11 cellular contexts compared by ENCODE assay signal in genomic region chr12:46455648-46456352, GRCh38.
DNase-seq lines count a peak whose midpoint lies in the region; ATAC-seq and TF ChIP-seq lines count a peak whose summit lies in the region.
"Had no signal": no experiment of that assay in that cellular context is flagged by ENCODE, and none has a peak within 500 bp of the region (broad histone marks: within the 10 kb centered on the region; RNA-seq: fewer than 3 reads in every experiment).

No MANE protein-coding gene starts in this region.

- TF ChIP-seq CTCF in Caco-2 (IDR thresholded peaks at IDR 0.05; ENCODE audit: insufficient read depth in 1 of 2, low read depth in 1 of 2, low read length in 1 of 2, severe bottlenecking in 1 of 2, unreplicated experiment in 1 of 2) = no peak
- TF ChIP-seq CTCF in nephron progenitor cell (IDR thresholded peaks at IDR 0.05) = no peak
- TF ChIP-seq CTCF in gastroesophageal sphincter (IDR thresholded peaks at IDR 0.05) = no peak
- no peak for TF ChIP-seq CTCF in upper lobe of left lung (IDR thresholded peaks at IDR 0.05)

- no peak for TF ChIP-seq POLR2A in gastroesophageal sphincter (IDR thresholded peaks at IDR 0.05)
- no peak for TF ChIP-seq POLR2A in upper lobe of left lung (IDR thresholded peaks at IDR 0.05)

- H3K4me1 ChIP-seq in Caco-2 (peaks cover 58% of the 10 kb centered on the region), gastroesophageal sphincter (peaks cover 0 to 25% (median 0%) of the 10 kb centered on the region in 3 donors), upper lobe of left lung (peaks cover 19 to 31% (median 25%) of the 10 kb centered on the region in 4 donors)

- CTCF ChIA-PET in Caco-2 (lab: Charles Lee) = interaction anchor here (1.5 kb wide), 1 partner anchor 206 kb away, joined by 7 read pairs; no protein-coding TSS in a partner anchor

- no peaks in the 10 kb centered on the region for H3K27me3 Mint-ChIP-seq in Caco-2 (ENCODE audit: insufficient read depth, unreplicated experiment)
- H3K27me3 Mint-ChIP-seq in activated naive CD8-positive, alpha-beta T cell treated with anti-CD3 and anti-CD28 coated beads, Interleukin-2, amount 10 ng/mL, durations not matched to agents 7 days and 5 days = no peaks in the 10 kb centered on the region
- peaks cover 0 to 2% of the 10 kb centered on the region in 2 donors for H3K27me3 Mint-ChIP-seq in natural killer cell treated with Interleukin-12 subunit alpha and Interleukin-12 subunit beta and Interleukin-15 and Interleukin-18, amount 100 ng/mL, for 72 hours
- peaks cover 5% of the 10 kb centered on the region for H3K27me3 Mint-ChIP-seq in nephron progenitor cell (ENCODE audit: low read depth, poor library complexity)

- POLR2A ChIA-PET in Caco-2 (lab: Charles Lee) = interaction anchor here (0.7 to 1.6 kb wide), 3 partner anchors 18 to 98 kb away, joined by 4 to 6 read pairs (median 5); no protein-coding TSS in a partner anchor
- POLR2A ChIA-PET in activated naive CD8-positive, alpha-beta T cell treated with anti-CD3 and anti-CD28 coated beads, Interleukin-2, amount 10 ng/mL, durations not matched to agents 7 days and 5 days (lab: Charles Lee) = interaction anchor here (0.8 to 2.4 kb wide), 9 partner anchors 14 to 187 kb away, joined by 3 to 7 read pairs (median 4); partner anchors contain the start of genes SLC38A1 and SLC38A2

- intact Hi-C loops in Caco-2 (cut with micrococcal nuclease; ENCODE audit: unreplicated experiment) = loop anchor here (1.0 to 2.0 kb wide), 6 partner anchors 18 to 206 kb away; no protein-coding TSS in a partner anchor

- TF ChIP-seq EP300 in gastroesophageal sphincter (IDR thresholded peaks at IDR 0.05) (no peak), upper lobe of left lung (IDR thresholded peaks at IDR 0.05) (no peak)

- no peak for ATAC-seq in activated naive CD8-positive, alpha-beta T cell treated with anti-CD3 and anti-CD28 coated beads, Interleukin-2, amount 10 ng/mL, durations not matched to agents 7 days and 5 days (ENCODE audit: low read depth)
- ATAC-seq in natural killer cell treated with Interleukin-12 subunit alpha and Interleukin-12 subunit beta and Interleukin-15 and Interleukin-18, amount 100 ng/mL, for 72 hours = no peak
- ATAC-seq in gastroesophageal sphincter (no peak), upper lobe of left lung (ENCODE audit: low FRiP score in 2 of 2) (no peak)

- WGBS in gastroesophageal sphincter (ENCODE audit: low coverage in 1 of 2), 2 donors = 67% methylated on average over 1 of the region's 1 CpG
- WGBS in upper lobe of left lung, 2 donors = 55 to 78% methylated on average over 1 of the region's 1 CpG

- H3K4me1 Mint-ChIP-seq in Caco-2 (ENCODE audit: low read depth, unreplicated experiment) = peaks cover 46% of the 10 kb centered on the region
- peaks cover 55% of the 10 kb centered on the region for H3K4me1 Mint-ChIP-seq in activated naive CD8-positive, alpha-beta T cell treated with anti-CD3 and anti-CD28 coated beads, Interleukin-2, amount 10 ng/mL, durations not matched to agents 7 days and 5 days
- H3K4me1 Mint-ChIP-seq in natural killer cell treated with Interleukin-12 subunit alpha and Interleukin-12 subunit beta and Interleukin-15 and Interleukin-18, amount 100 ng/mL, for 72 hours (ENCODE audit: low read depth in 2 of 2) = peaks cover 51 to 59% of the 10 kb centered on the region in 2 donors
- peaks cover 22% of the 10 kb centered on the region for H3K4me1 Mint-ChIP-seq in nephron progenitor cell

- H3K27me3 ChIP-seq in Caco-2 (replicated peaks; ENCODE audit: control insufficient read depth, insufficient read depth, low read length) (no peaks in the 10 kb centered on the region), gastroesophageal sphincter (no peaks in the 10 kb centered on the region), upper lobe of left lung (no peaks in the 10 kb centered on the region)

- no peak overlapping the region for H3K27ac ChIP-seq in gastroesophageal sphincter
- no peak overlapping the region for H3K27ac ChIP-seq in upper lobe of left lung

- H3K9me3 Mint-ChIP-seq in Caco-2 (ENCODE audit: unreplicated experiment) (no peaks in the 10 kb centered on the region), nephron progenitor cell (no peaks in the 10 kb centered on the region)
- H3K9me3 Mint-ChIP-seq in activated naive CD8-positive, alpha-beta T cell treated with anti-CD3 and anti-CD28 coated beads, Interleukin-2, amount 10 ng/mL, durations not matched to agents 7 days and 5 days = peaks cover 3% of the 10 kb centered on the region
- no peaks in the 10 kb centered on the region for H3K9me3 Mint-ChIP-seq in natural killer cell treated with Interleukin-12 subunit alpha and Interleukin-12 subunit beta and Interleukin-15 and Interleukin-18, amount 100 ng/mL, for 72 hours

- BruUV-seq in Caco-2 (replicated peaks; lab: Mats Ljungman, UMichigan) = no TSS peak

- H3K36me3 ChIP-seq in Caco-2 (ENCODE audit: control insufficient read depth, insufficient read depth, low read length) (no peaks in the 10 kb centered on the region), gastroesophageal sphincter (no peaks in the 10 kb centered on the region), upper lobe of left lung (no peaks in the 10 kb centered on the region)

- no peak overlapping the region for H3K4me3 ChIP-seq in Caco-2 (ENCODE audit: low read depth, low read length)
- no peak overlapping the region for H3K4me3 ChIP-seq in gastroesophageal sphincter
- H3K4me3 ChIP-seq in upper lobe of left lung = no peak overlapping the region
- H3K4me3 ChIP-seq: skin epidermis had no signal

- H3K27ac Mint-ChIP-seq in Caco-2 (ENCODE audit: unreplicated experiment) (peak overlapping the region; percentile 65), nephron progenitor cell (no peak overlapping the region)
- peak overlapping the region; percentile 89 for H3K27ac Mint-ChIP-seq in activated naive CD8-positive, alpha-beta T cell treated with anti-CD3 and anti-CD28 coated beads, Interleukin-2, amount 10 ng/mL, durations not matched to agents 7 days and 5 days
- H3K27ac Mint-ChIP-seq in natural killer cell treated with Interleukin-12 subunit alpha and Interleukin-12 subunit beta and Interleukin-15 and Interleukin-18, amount 100 ng/mL, for 72 hours = peak overlapping the region in 1 of 2 donors; percentile 60

- no peaks in the 10 kb centered on the region for H3K9me3 ChIP-seq in Caco-2
- H3K9me3 ChIP-seq in gastroesophageal sphincter = no peaks in the 10 kb centered on the region
- no peaks in the 10 kb centered on the region for H3K9me3 ChIP-seq in upper lobe of left lung

- DNase-seq in Caco-2 = peak; percentile 84 to 87
- DNase-seq in LHCN-M2 (ENCODE audit: low read depth) = peak; percentile 86
- DNase-seq in activated naive CD8-positive, alpha-beta T cell treated with anti-CD3 and anti-CD28 coated beads, Interleukin-2, amount 10 ng/mL, durations not matched to agents 7 days and 5 days = no peak
- no peak for DNase-seq in natural killer cell treated with Interleukin-12 subunit alpha and Interleukin-12 subunit beta and Interleukin-15 and Interleukin-18, amount 100 ng/mL, for 72 hours (ENCODE audit: low spot score)
- no peak for DNase-seq in nephron progenitor cell
- no peak for DNase-seq in AML-193 (lab: John Stamatoyannopoulos, UW)
- no peak for DNase-seq in upper lobe of left lung
- DNase-seq: DMS79 treated with DMSO at 0.1 percent for 48 hours, KG1 had no signal

- H3K36me3 Mint-ChIP-seq in Caco-2 (ENCODE audit: insufficient read depth, unreplicated experiment) = no peaks in the 10 kb centered on the region
- peaks cover 12% of the 10 kb centered on the region for H3K36me3 Mint-ChIP-seq in activated naive CD8-positive, alpha-beta T cell treated with anti-CD3 and anti-CD28 coated beads, Interleukin-2, amount 10 ng/mL, durations not matched to agents 7 days and 5 days
- H3K36me3 Mint-ChIP-seq in natural killer cell treated with Interleukin-12 subunit alpha and Interleukin-12 subunit beta and Interleukin-15 and Interleukin-18, amount 100 ng/mL, for 72 hours = no peaks in the 10 kb centered on the region
- no peaks in the 10 kb centered on the region for H3K36me3 Mint-ChIP-seq in nephron progenitor cell (ENCODE audit: low read depth)

- H3K4me3 Mint-ChIP-seq in Caco-2 (ENCODE audit: unreplicated experiment) = peak overlapping the region; percentile 32
- peak overlapping the region; percentile 39 for H3K4me3 Mint-ChIP-seq in activated naive CD8-positive, alpha-beta T cell treated with anti-CD3 and anti-CD28 coated beads, Interleukin-2, amount 10 ng/mL, durations not matched to agents 7 days and 5 days
- H3K4me3 Mint-ChIP-seq in natural killer cell treated with Interleukin-12 subunit alpha and Interleukin-12 subunit beta and Interleukin-15 and Interleukin-18, amount 100 ng/mL, for 72 hours = peak overlapping the region; percentile 23
- no peak overlapping the region for H3K4me3 Mint-ChIP-seq in nephron progenitor cell

Comparison
In these comparisons a context has a peak if more than half of its experiments do, and no peak if none do; other contexts are left out.
1. DNase-seq: peak in Caco-2 (2 of 2) and LHCN-M2 (single experiment); none in activated naive CD8-positive, alpha-beta T cell treated with anti-CD3 and anti-CD28 coated beads, Interleukin-2, amount 10 ng/mL, durations not matched to agents 7 days and 5 days (single experiment), natural killer cell treated with Interleukin-12 subunit alpha and Interleukin-12 subunit beta and Interleukin-15 and Interleukin-18, amount 100 ng/mL, for 72 hours (single experiment), nephron progenitor cell (single experiment), AML-193 (0 of 2) and upper lobe of left lung (0 of 2).